22 cellular contexts compared by ENCODE assay signal in the genomic region with DNA sequence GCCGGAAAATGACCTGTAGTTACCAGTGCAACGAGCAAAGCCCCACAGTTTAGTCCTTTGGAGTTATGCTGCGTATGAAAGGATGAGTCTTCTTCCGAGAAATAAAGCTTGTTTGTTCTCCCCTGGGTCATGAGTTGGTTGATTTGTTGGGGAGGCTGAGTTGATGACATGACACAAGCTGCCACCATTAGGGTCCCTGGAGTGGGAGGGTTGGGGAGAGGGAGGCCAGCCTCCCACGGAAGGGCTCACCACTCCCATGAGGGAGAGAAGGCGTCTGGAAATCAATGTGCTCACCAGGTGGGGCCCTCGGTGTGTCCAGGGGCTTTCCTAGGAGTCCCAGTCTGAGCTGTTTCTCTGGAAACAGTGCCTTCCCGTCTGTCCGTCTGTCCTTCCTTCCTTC. TPM values are rescaled to one million over a fixed set of nuclear protein-coding genes. Genes with fewer than 3 reads are reported as not detected.
"Had no signal": no experiment of that assay in that cellular context is flagged by ENCODE, and none has a peak within 500 bp of the region (broad histone marks: within the 10 kb centered on the region; RNA-seq: fewer than 3 reads in every experiment).

No MANE protein-coding gene starts in this region.

- H3K27me3 Mint-ChIP-seq: activated naive CD8-positive, alpha-beta T cell treated with anti-CD3 and anti-CD28 coated beads, Interleukin-2, amount 10 ng/mL, durations not matched to agents 7 days and 5 days; stimulated activated naive CD8-positive, alpha-beta T cell treated with anti-CD3 and anti-CD28 coated beads, Interleukin-15, amount 100 ng/mL, for 72 hours had no signal

- H3K27ac ChIP-seq: brain microvascular endothelial cell, gastroesophageal sphincter, neural progenitor cell had no signal

- H3K4me2 ChIP-seq: neural progenitor cell had no signal

- ATAC-seq: activated CD8-positive, alpha-beta T cell treated with anti-CD3 and anti-CD28 coated beads, Interleukin-2, amount 10 ng/mL, durations not matched to agents 7 days and 5 days; activated T-cell treated with anti-CD3 and anti-CD28 coated beads, Interleukin-2, amount 50 U/mL, for 72 hours; gastroesophageal sphincter; stimulated activated naive CD8-positive, alpha-beta T cell treated with anti-CD3 and anti-CD28 coated beads, Interleukin-15, amount 100 ng/mL, for 72 hours had no signal

- H3K36me3 Mint-ChIP-seq: activated naive CD8-positive, alpha-beta T cell treated with anti-CD3 and anti-CD28 coated beads, Interleukin-2, amount 10 ng/mL, durations not matched to agents 7 days and 5 days; neural progenitor cell had no signal

- H3K4me1 ChIP-seq: neural progenitor cell had no signal

- H2AFZ ChIP-seq: neural progenitor cell had no signal

- H3K27ac Mint-ChIP-seq: activated CD4-positive, alpha-beta T cell treated with anti-CD3 and anti-CD28 coated beads, Interleukin-2, amount 10 ng/mL, durations not matched to agents 24 days and 14 days; activated CD8-positive, alpha-beta T cell treated with anti-CD3 and anti-CD28 coated beads, Interleukin-2, amount 10 ng/mL, durations not matched to agents 7 days and 5 days; activated T-cell treated with anti-CD3 and anti-CD28 coated beads, Interleukin-2, amount 50 U/mL, for 72 hours; neural progenitor cell; stimulated activated naive CD8-positive, alpha-beta T cell treated with anti-CD3 and anti-CD28 coated beads, Interleukin-15, amount 100 ng/mL, for 72 hours had no signal

- H3K4me3 ChIP-seq: gastroesophageal sphincter, neural progenitor cell had no signal

- H3K27me3 ChIP-seq: brain microvascular endothelial cell, gastroesophageal sphincter had no signal

- H3K36me3 ChIP-seq: brain microvascular endothelial cell, gastroesophageal sphincter, neural progenitor cell had no signal

- H3K9ac ChIP-seq: neural progenitor cell had no signal

- H3K9me3 Mint-ChIP-seq: activated CD4-positive, alpha-beta T cell treated with anti-CD3 and anti-CD28 coated beads, Interleukin-2, amount 10 ng/mL, durations not matched to agents 24 days and 14 days; activated naive CD8-positive, alpha-beta T cell treated with anti-CD3 and anti-CD28 coated beads, Interleukin-2, amount 10 ng/mL, durations not matched to agents 7 days and 5 days; activated T-cell treated with anti-CD3 and anti-CD28 coated beads, Interleukin-2, amount 50 U/mL, for 72 hours; stimulated activated naive CD8-positive, alpha-beta T cell treated with anti-CD3 and anti-CD28 coated beads, Interleukin-15, amount 100 ng/mL, for 72 hours had no signal

- H3K9me3 ChIP-seq: gastroesophageal sphincter had no signal

- DNase-seq: activated CD4-positive, alpha-beta T cell treated with anti-CD3 and anti-CD28 coated beads, Interleukin-2, amount 10 ng/mL, durations not matched to agents 24 days and 14 days; activated CD4-positive, CD25-positive, alpha-beta regulatory T cell; activated CD8-positive, alpha-beta memory T cell treated with anti-CD3 and anti-CD28 coated beads, Interleukin-2, amount 50 U/mL, for 4 hours; activated CD8-positive, alpha-beta T cell treated with anti-CD3 and anti-CD28 coated beads, Interleukin-2, amount 10 ng/mL, durations not matched to agents 7 days and 5 days; activated naive CD4-positive, alpha-beta T cell; activated naive CD8-positive, alpha-beta T cell treated with anti-CD3 and anti-CD28 coated beads, Interleukin-2, amount 10 ng/mL, durations not matched to agents 7 days and 5 days; activated T-cell treated with anti-CD3 and anti-CD28 coated beads, Interleukin-2, amount 50 U/mL, for 72 hours; brain microvascular endothelial cell; hippocampal formation; stimulated activated CD4-positive, alpha-beta T cell treated with anti-CD3 and anti-CD28 coated beads, Interleukin-1b, Interleukin-23, amount 100 ng/mL, for 48 hours; stimulated activated naive CD8-positive, alpha-beta T cell treated with anti-CD3 and anti-CD28 coated beads, Interleukin-15, amount 100 ng/mL, for 72 hours; SW 1271 had no signal

- H3K4me3 Mint-ChIP-seq: activated CD4-positive, alpha-beta T cell treated with anti-CD3 and anti-CD28 coated beads, Interleukin-2, amount 10 ng/mL, durations not matched to agents 24 days and 14 days; activated CD8-positive, alpha-beta T cell treated with anti-CD3 and anti-CD28 coated beads, Interleukin-2, amount 10 ng/mL, durations not matched to agents 7 days and 5 days; activated naive CD8-positive, alpha-beta T cell treated with anti-CD3 and anti-CD28 coated beads, Interleukin-2, amount 10 ng/mL, durations not matched to agents 7 days and 5 days; activated T-cell treated with anti-CD3 and anti-CD28 coated beads, Interleukin-2, amount 50 U/mL, for 72 hours; neural progenitor cell; stimulated activated naive CD8-positive, alpha-beta T cell treated with anti-CD3 and anti-CD28 coated beads, Interleukin-15, amount 100 ng/mL, for 72 hours had no signal

- FAIRE-seq: endometrium, TTC549 had no signal

RNA-seq across cellular contexts. Expression of a gene that starts 39.3 kb away (rescaled TPM):
- total RNA-seq: activated CD4-positive, alpha-beta T cell treated with anti-CD3 and anti-CD28 coated beads, Interleukin-2, amount 10 ng/mL, durations not matched to agents 24 days and 14 days; cerebellum; kidney epithelial cell; lower leg skin; osteocyte; urinary bladder had no signal
- polyA plus RNA-seq: esophagus had no signal
